In the genomic region with DNA sequence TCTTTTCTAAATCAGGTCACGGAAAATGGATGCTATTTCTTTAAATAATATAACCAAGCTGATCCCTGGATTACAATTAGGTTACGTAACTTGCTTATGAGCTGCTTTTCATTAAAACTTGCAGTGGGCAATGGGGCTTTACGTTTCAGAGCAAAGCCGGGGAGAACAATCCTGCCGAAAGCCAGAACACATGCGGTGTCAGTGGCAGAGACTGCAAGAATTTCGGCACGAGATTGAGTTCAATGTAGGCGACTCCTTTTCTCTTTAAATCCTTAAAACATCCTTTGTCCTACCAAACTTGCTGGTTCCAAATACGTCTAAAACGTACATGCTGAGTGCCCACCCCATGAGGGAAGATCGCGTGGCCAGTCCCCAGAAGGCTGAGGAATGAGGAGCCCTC, we compare ENCODE assay signal across 11 cellular contexts. TPM values are rescaled to one million over a fixed set of nuclear protein-coding genes. Genes with fewer than 3 reads are reported as not detected.
A peak's percentile ranks its signal among the peaks of the same experiment; 100 is the strongest.
DNase-seq lines count a peak whose midpoint lies in the region; ATAC-seq and TF ChIP-seq lines count a peak whose summit lies in the region.
"Had no signal": no experiment of that assay in that cellular context is flagged by ENCODE, and none has a peak within 500 bp of the region (broad histone marks: within the 10 kb centered on the region; RNA-seq: fewer than 3 reads in every experiment).

No MANE protein-coding gene starts in this region.

- peak; percentile 47 for DNase-seq in ELR (ENCODE audit: low read depth)
- DNase-seq in ascending aorta (ENCODE audit: low spot score in 2 of 2) = no peak
- no peak for DNase-seq in hepatocyte (ENCODE audit: low spot score)
- no peak for DNase-seq in skeletal muscle cell (ENCODE audit: low read depth)
- no peak for DNase-seq in NCI-H187 treated with DMSO at 0.1 percent for 48 hours (lab: John Stamatoyannopoulos, UW)
- DNase-seq: DMS153; stimulated activated CD4-positive, alpha-beta T cell treated with anti-CD3 and anti-CD28 coated beads, Interleukin-4, amount 100 ng/mL, for 1 hour had no signal

- H3K79me2 ChIP-seq in hepatocyte = no peaks in the 10 kb centered on the region

- H3K9me3 ChIP-seq in ascending aorta (no peaks in the 10 kb centered on the region), hepatocyte (ENCODE audit: low read depth) (no peaks in the 10 kb centered on the region)

- H3K36me3 ChIP-seq in ascending aorta (no peaks in the 10 kb centered on the region), hepatocyte (replicated peaks; ENCODE audit: insufficient read depth, low read depth) (no peaks in the 10 kb centered on the region)

- intact Hi-C loops in ascending aorta (cut with DNase I) = no loop called here

- peak overlapping the region; percentile 38 for H2AFZ ChIP-seq in hepatocyte

- H4K20me1 ChIP-seq in hepatocyte (ENCODE audit: insufficient read depth, poor library complexity, severe bottlenecking) = no peaks in the 10 kb centered on the region

- TF ChIP-seq CTCF in ascending aorta (IDR thresholded peaks at IDR 0.05) (no peak), hepatocyte (IDR thresholded peaks at IDR 0.05; ENCODE audit: poor library complexity) (no peak)

- 39% methylated on average over 13 of the region's 13 CpGs for WGBS in hepatocyte (ENCODE audit: low lambda C conversion rate, missing lambda C conversion rate)

- ATAC-seq in HG02763 (IDR thresholded peaks at IDR 0.05; ENCODE audit: unreplicated experiment) (no peak), HG02938 (IDR thresholded peaks at IDR 0.05; ENCODE audit: unreplicated experiment) (no peak), HG03280 (IDR thresholded peaks at IDR 0.05; ENCODE audit: unreplicated experiment) (no peak)

- H3K4me2 ChIP-seq in hepatocyte = peak overlapping the region; percentile 66
- H3K4me2 ChIP-seq: KMS-11 had no signal

- H3K9me2 ChIP-seq in hepatocyte (replicated peaks; ENCODE audit: insufficient read depth) = no peaks in the 10 kb centered on the region

- H3K4me3 ChIP-seq in ascending aorta = peak overlapping the region; percentile 18 to 59
- H3K4me3 ChIP-seq in hepatocyte = no peak overlapping the region
- peak overlapping the region; percentile 39 for H3K4me3 ChIP-seq in skeletal muscle cell (ENCODE audit: low read depth, low read length)

- H3K27ac ChIP-seq in ascending aorta (peak overlapping the region; percentile 29 to 69), hepatocyte (peak overlapping the region; percentile 76)
- H3K27ac ChIP-seq: KMS-11 had no signal

- H3K4me1 ChIP-seq in ascending aorta (peaks cover 3 to 6% of the 10 kb centered on the region in 2 donors), hepatocyte (ENCODE audit: insufficient read depth) (no peaks in the 10 kb centered on the region)

- no peaks in the 10 kb centered on the region for H3K27me3 ChIP-seq in ascending aorta
- no peaks in the 10 kb centered on the region for H3K27me3 ChIP-seq in hepatocyte

RNA-seq across cellular contexts. Expression of a gene that starts 36.8 kb away (rescaled TPM):
- total RNA-seq in ascending aorta (19.3 TPM), hepatocyte (51.7 and 53.9 TPM in 2 replicates)
- polyA plus RNA-seq in hepatocyte = 32.5 and 39.0 TPM in 2 replicates
